10 cellular contexts compared by ENCODE assay signal in the genomic region with DNA sequence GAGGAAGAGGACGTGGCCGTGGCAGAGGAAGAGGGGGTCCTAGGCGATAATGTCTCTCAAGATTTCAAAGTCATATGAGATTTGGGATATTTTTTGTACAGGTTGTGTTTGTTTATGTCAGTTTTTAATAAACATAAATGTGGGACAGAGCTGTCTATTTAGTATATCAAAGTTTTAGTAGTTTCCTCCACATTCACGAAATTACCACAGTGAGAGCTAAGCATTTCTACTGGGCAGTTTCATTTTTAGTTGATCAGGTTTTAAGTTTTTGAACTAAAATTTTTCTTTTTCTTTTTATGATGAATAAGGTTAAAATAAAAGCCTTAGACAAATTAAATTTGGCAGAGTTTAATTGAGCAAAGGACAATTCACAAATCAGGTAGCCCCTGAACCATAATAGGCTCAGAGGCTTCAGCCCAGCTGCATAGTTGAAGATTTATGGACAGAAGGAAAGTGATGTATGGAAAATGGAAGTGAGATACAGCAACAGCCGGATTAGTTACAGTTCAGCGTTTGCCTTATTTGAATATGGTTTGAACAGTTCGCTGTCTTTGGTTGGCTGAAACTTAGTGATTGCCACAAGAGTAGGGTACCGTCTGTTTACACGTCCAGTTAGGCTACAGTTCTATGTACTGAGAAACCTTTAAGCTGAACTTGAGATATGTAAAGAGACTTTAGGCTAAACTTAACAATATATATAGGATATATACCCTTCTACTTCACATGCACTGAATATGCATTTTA. TPM values are rescaled to one million over a fixed set of nuclear protein-coding genes. Genes with fewer than 3 reads are reported as not detected.
DNase-seq lines count a peak whose midpoint lies in the region; ATAC-seq and TF ChIP-seq lines count a peak whose summit lies in the region.
"Had no signal": no experiment of that assay in that cellular context is flagged by ENCODE, and none has a peak within 500 bp of the region (broad histone marks: within the 10 kb centered on the region; RNA-seq: fewer than 3 reads in every experiment).

No MANE protein-coding gene starts in this region.

- no peak overlapping the region for H3K4me3 ChIP-seq in A673 (ENCODE audit: low read depth, low read length, poor library complexity, severe bottlenecking)
- H3K4me3 ChIP-seq: SJCRH30, smooth muscle cell had no signal

- TSS peak; percentile 23 for BruUV-seq in A673 (replicated peaks; lab: Mats Ljungman, UMichigan)

- peaks cover 81% of the 10 kb centered on the region for H3K36me3 ChIP-seq in A673 (ENCODE audit: insufficient read depth, low read length, poor library complexity, severe bottlenecking)

- H3K27ac ChIP-seq in A673 (ENCODE audit: low read depth, low read length, poor library complexity, severe bottlenecking) = no peak overlapping the region
- H3K27ac ChIP-seq: SJCRH30 had no signal

- ATAC-seq in GM18867 (IDR thresholded peaks at IDR 0.05; ENCODE audit: unreplicated experiment) (peak; percentile 98), HG02623 (IDR thresholded peaks at IDR 0.05; ENCODE audit: unreplicated experiment) (peak; percentile 95), HG03565 (IDR thresholded peaks at IDR 0.05; ENCODE audit: unreplicated experiment) (peak; percentile 84)

- TF ChIP-seq CTCF in A673 (conservative IDR thresholded peaks at IDR 0.05; ENCODE audit: low read depth, low read length) = no peak

- CTCF ChIA-PET in A673 (lab: Charles Lee) = no interaction called here

- no peaks in the 10 kb centered on the region for H3K9me3 ChIP-seq in A673 (ENCODE audit: low read depth, low read length, poor library complexity, severe bottlenecking)
- H3K9me3 ChIP-seq: SJCRH30 had no signal

- DNase-seq in A673 (ENCODE audit: low spot score) (no peak), NK-92 (lab: John Stamatoyannopoulos, UW; ENCODE audit: unreplicated experiment) (no peak), NCI-H774 (lab: John Stamatoyannopoulos, UW) (no peak), NOMO-1 treated with dmso at 0.1 percent for 144 hours (lab: John Stamatoyannopoulos, UW; ENCODE audit: unreplicated experiment) (no peak), retina (no peak)
- DNase-seq: SJCRH30 had no signal

- intact Hi-C loops in A673 (cut with micrococcal nuclease; ENCODE audit: unreplicated experiment) = loop anchor here (10.0 kb wide), 1 partner anchor 46 kb away; no protein-coding TSS in a partner anchor

- POLR2A ChIA-PET in A673 (lab: Charles Lee; ENCODE audit: low non-redundant PET) = no interaction called here

- no peaks in the 10 kb centered on the region for H3K27me3 ChIP-seq in A673 (replicated peaks; ENCODE audit: insufficient read depth, low read depth, low read length, poor library complexity)
- H3K27me3 ChIP-seq: SJCRH30 had no signal

- H3K4me1 ChIP-seq in A673 (ENCODE audit: insufficient read depth, low read length, poor library complexity, severe bottlenecking) = no peaks in the 10 kb centered on the region
- H3K4me1 ChIP-seq: SJCRH30 had no signal

RNA-seq across cellular contexts. Expression of a gene that starts 17.1 kb away (rescaled TPM):
- 164 and 167 TPM in 2 replicates for total RNA-seq in A673 (2021)

RNA-seq across cellular contexts. Expression of a gene that starts 28.8 kb away (rescaled TPM):
- 14.9 and 16.5 TPM in 2 replicates for total RNA-seq in A673 (2021)
